In genomic region chr10:633279-634245, GRCh38 we compare ENCODE assay signal across 2 cellular contexts.
TF ChIP-seq lines count a peak whose summit lies in the region.

No MANE protein-coding gene starts in this region.

TF ChIP-seq in GM23338, 12 proteins besides CTCF, POLR2A, EP300 and RAD21:
- TF ChIP-seq ZNF331 (CRISPR knock-in tag; IDR thresholded peaks at IDR 0.05; ENCODE audit: low read depth) = no peak
- TF ChIP-seq EZH2 (IDR thresholded peaks at IDR 0.05; ENCODE audit: low read depth, unreplicated experiment) = no peak
- no peak for TF ChIP-seq ZNF114 (CRISPR knock-in tag; IDR thresholded peaks at IDR 0.05)
- TF ChIP-seq REST (IDR thresholded peaks at IDR 0.05; ENCODE audit: unreplicated experiment) = no peak
- no peak for TF ChIP-seq ZNF462 (CRISPR knock-in tag; IDR thresholded peaks at IDR 0.05)

TF ChIP-seq in HepG2, 621 proteins besides CTCF, POLR2A, EP300 and RAD21:
- TF ChIP-seq AHDC1 (CRISPR knock-in tag; IDR thresholded peaks at IDR 0.05; ENCODE audit: borderline replicate concordance) = 0 out of 2 replicates have a peak, but pooled peaks have one; percentile 19
- TF ChIP-seq GABPB1 (CRISPR knock-in tag; IDR thresholded peaks at IDR 0.05) = peak; percentile 21; the same call in 1 of the 2 replicates
- TF ChIP-seq PATZ1 (CRISPR knock-in tag; IDR thresholded peaks at IDR 0.05) = peak; percentile 48; the same call in 1 of the 2 replicates
- TF ChIP-seq ZNF570 (CRISPR knock-in tag; IDR thresholded peaks at IDR 0.05; ENCODE audit: borderline replicate concordance) = no peak
- TF ChIP-seq HIC2 (CRISPR knock-in tag; IDR thresholded peaks at IDR 0.05; ENCODE audit: low read depth) = peak; percentile 28; the same call in 1 of the 2 replicates
- TF ChIP-seq ZFP91 (CRISPR knock-in tag; IDR thresholded peaks at IDR 0.05; ENCODE audit: borderline replicate concordance) = 0 out of 2 replicates have a peak, but pooled peaks have one; percentile 45
- TF ChIP-seq ZNF703 (CRISPR knock-in tag; IDR thresholded peaks at IDR 0.05; ENCODE audit: borderline replicate concordance) = no peak
- TF ChIP-seq ZMYM4 (CRISPR knock-in tag; IDR thresholded peaks at IDR 0.05) = peak; percentile 24; the same call in 1 of the 2 replicates
